ENCODE assay signal across 17 cellular contexts in the genomic region with DNA sequence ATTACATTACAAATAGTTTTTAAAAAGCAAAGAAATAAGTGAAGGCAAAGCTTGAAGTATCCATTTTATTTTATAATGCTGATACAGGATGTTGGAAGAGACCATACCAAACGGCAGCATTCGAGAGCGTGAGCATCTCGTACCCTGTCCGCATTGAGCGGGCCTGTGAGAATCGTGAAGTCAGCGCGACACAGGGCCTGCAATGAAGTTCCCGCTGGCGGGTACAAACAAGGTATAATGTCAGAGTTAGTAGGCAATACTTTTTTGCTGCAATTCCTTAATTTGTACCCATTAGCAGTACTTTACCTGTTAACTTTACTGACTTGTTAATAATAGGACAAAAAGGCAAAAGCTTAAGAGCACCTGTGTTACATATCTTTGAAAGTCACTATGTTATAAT. TPM values are rescaled to one million over a fixed set of nuclear protein-coding genes. Genes with fewer than 3 reads are reported as not detected.
DNase-seq lines count a peak whose midpoint lies in the region; FAIRE-seq and TF ChIP-seq lines count a peak whose summit lies in the region.
"Had no signal": no experiment of that assay in that cellular context is flagged by ENCODE, and none has a peak within 500 bp of the region (broad histone marks: within the 10 kb centered on the region; RNA-seq: fewer than 3 reads in every experiment).

No MANE protein-coding gene starts in this region.

- no peak overlapping the region for H3K4me3 Mint-ChIP-seq in activated naive CD8-positive, alpha-beta T cell
- no peak overlapping the region for H3K4me3 Mint-ChIP-seq in activated naive CD8-positive, alpha-beta T cell treated with anti-CD3 and anti-CD28 coated beads for 36 hours
- H3K4me3 Mint-ChIP-seq: CD8-positive, alpha-beta T cell had no signal

- intact Hi-C loops in uterus (cut with DNase I; ENCODE audit: low total_unique reads): no loop called here

- no peak for TF ChIP-seq CTCF in HEK293 (tag by site-specific recombination; IDR thresholded peaks at IDR 0.05)
- TF ChIP-seq CTCF in uterus (IDR thresholded peaks at IDR 0.05): no peak

- POLR2A ChIA-PET in HEK293 (lab: Yijun Ruan, JAX): interaction anchor here (0.8 kb wide), 1 partner anchor 74 kb away, joined by 3 read pairs; no protein-coding TSS in a partner anchor

- H3K27ac ChIP-seq in HEK293 (ENCODE audit: extremely low read depth, low read depth, low read length) (no peak overlapping the region), uterus (no peak overlapping the region)

- H3K36me3 ChIP-seq in HEK293 (ENCODE audit: control insufficient read depth in 2 of 2, insufficient read depth in 1 of 2, low read length in 2 of 2): peaks cover 33 to 97% of the 10 kb centered on the region in 2 experiments
- no peaks in the 10 kb centered on the region for H3K36me3 ChIP-seq in uterus

- H3K9me3 ChIP-seq in HEK293 (ENCODE audit: control insufficient read depth, insufficient read depth, low read depth, low read length): no peaks in the 10 kb centered on the region
- no peaks in the 10 kb centered on the region for H3K9me3 ChIP-seq in uterus
- H3K9me3 ChIP-seq: Caco-2, HAP-1 had no signal

- DNase-seq in activated naive CD8-positive, alpha-beta T cell treated with anti-CD3 and anti-CD28 coated beads for 36 hours: no peak
- DNase-seq in cerebellum (ENCODE audit: low spot score) (no peak), uterus (no peak)
- DNase-seq: C1 segment of cervical spinal cord; Caco-2; CD8-positive, alpha-beta T cell; DMS153; DND-41; GDM1; GOT3 had no signal

- H3K4me3 ChIP-seq in HEK293 (ENCODE audit: low read depth, low read length): no peak overlapping the region
- no peak overlapping the region for H3K4me3 ChIP-seq in uterus
- H3K4me3 ChIP-seq: GM12878, HAP-1 had no signal

- no peak for TF ChIP-seq POLR2A in uterus (IDR thresholded peaks at IDR 0.05)

- no peaks in the 10 kb centered on the region for H3K27me3 ChIP-seq in uterus

- CTCF ChIA-PET in HEK293 (lab: Yijun Ruan, JAX): interaction anchor here (0.6 to 1.8 kb wide), 3 partner anchors 11 to 75 kb away, joined by 3 to 5 read pairs (median 4); no protein-coding TSS in a partner anchor

- peaks cover 68% of the 10 kb centered on the region for H3K4me1 Mint-ChIP-seq in activated naive CD8-positive, alpha-beta T cell (ENCODE audit: low read depth)
- H3K4me1 Mint-ChIP-seq in activated naive CD8-positive, alpha-beta T cell treated with anti-CD3 and anti-CD28 coated beads for 36 hours: peaks cover 62% of the 10 kb centered on the region

- peaks cover 21% of the 10 kb centered on the region for H3K36me3 Mint-ChIP-seq in activated naive CD8-positive, alpha-beta T cell
- H3K36me3 Mint-ChIP-seq in activated naive CD8-positive, alpha-beta T cell treated with anti-CD3 and anti-CD28 coated beads for 36 hours: peaks cover 58% of the 10 kb centered on the region

- H3K27me3 Mint-ChIP-seq in activated naive CD8-positive, alpha-beta T cell: no peaks in the 10 kb centered on the region
- no peaks in the 10 kb centered on the region for H3K27me3 Mint-ChIP-seq in activated naive CD8-positive, alpha-beta T cell treated with anti-CD3 and anti-CD28 coated beads for 36 hours

- H3K9me3 Mint-ChIP-seq in activated naive CD8-positive, alpha-beta T cell (ENCODE audit: low read depth): no peaks in the 10 kb centered on the region
- no peaks in the 10 kb centered on the region for H3K9me3 Mint-ChIP-seq in activated naive CD8-positive, alpha-beta T cell treated with anti-CD3 and anti-CD28 coated beads for 36 hours
- H3K9me3 Mint-ChIP-seq: CD8-positive, alpha-beta T cell had no signal

- no peaks in the 10 kb centered on the region for H3K4me1 ChIP-seq in HEK293 (ENCODE audit: control insufficient read depth, insufficient read depth, low read length)
- peaks cover 0 to 10% of the 10 kb centered on the region in 2 donors for H3K4me1 ChIP-seq in uterus
- H3K4me1 ChIP-seq: Caco-2, HAP-1 had no signal

- H3K27ac Mint-ChIP-seq in activated naive CD8-positive, alpha-beta T cell: peak overlapping the region; percentile 16
- no peak overlapping the region for H3K27ac Mint-ChIP-seq in activated naive CD8-positive, alpha-beta T cell treated with anti-CD3 and anti-CD28 coated beads for 36 hours

- FAIRE-seq in G401.6 (lab: Jason Lieb, UNC): peak; percentile 15
- FAIRE-seq: GM12878, GM18507, H54 had no signal

TF ChIP-seq in HEK293, 187 proteins besides CTCF, POLR2A, EP300 and RAD21:
- TF ChIP-seq ZNF530 (tag by site-specific recombination; IDR thresholded peaks at IDR 0.05; ENCODE audit: low read depth) (no peak), TCF7L2 (IDR thresholded peaks at IDR 0.05; ENCODE audit: borderline replicate concordance, low read depth, low read length) (no peak), ZNF16 (tag by site-specific recombination; IDR thresholded peaks at IDR 0.05; ENCODE audit: low read depth) (no peak), OVOL3 (tag by site-specific recombination; IDR thresholded peaks at IDR 0.05) (no peak), ZNF843 (tag by site-specific recombination; IDR thresholded peaks at IDR 0.05) (no peak), ZNF133 (tag by site-specific recombination; IDR thresholded peaks at IDR 0.05) (peak; percentile 60)
- TF ChIP-seq, protein P1, sequence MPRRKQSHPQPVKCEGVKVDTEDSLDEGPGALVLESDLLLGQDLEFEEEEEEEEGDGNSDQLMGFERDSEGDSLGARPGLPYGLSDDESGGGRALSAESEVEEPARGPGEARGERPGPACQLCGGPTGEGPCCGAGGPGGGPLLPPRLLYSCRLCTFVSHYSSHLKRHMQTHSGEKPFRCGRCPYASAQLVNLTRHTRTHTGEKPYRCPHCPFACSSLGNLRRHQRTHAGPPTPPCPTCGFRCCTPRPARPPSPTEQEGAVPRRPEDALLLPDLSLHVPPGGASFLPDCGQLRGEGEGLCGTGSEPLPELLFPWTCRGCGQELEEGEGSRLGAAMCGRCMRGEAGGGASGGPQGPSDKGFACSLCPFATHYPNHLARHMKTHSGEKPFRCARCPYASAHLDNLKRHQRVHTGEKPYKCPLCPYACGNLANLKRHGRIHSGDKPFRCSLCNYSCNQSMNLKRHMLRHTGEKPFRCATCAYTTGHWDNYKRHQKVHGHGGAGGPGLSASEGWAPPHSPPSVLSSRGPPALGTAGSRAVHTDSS (tag by site-specific recombination; IDR thresholded peaks at IDR 0.05): no peak
- TF ChIP-seq, protein P2, sequence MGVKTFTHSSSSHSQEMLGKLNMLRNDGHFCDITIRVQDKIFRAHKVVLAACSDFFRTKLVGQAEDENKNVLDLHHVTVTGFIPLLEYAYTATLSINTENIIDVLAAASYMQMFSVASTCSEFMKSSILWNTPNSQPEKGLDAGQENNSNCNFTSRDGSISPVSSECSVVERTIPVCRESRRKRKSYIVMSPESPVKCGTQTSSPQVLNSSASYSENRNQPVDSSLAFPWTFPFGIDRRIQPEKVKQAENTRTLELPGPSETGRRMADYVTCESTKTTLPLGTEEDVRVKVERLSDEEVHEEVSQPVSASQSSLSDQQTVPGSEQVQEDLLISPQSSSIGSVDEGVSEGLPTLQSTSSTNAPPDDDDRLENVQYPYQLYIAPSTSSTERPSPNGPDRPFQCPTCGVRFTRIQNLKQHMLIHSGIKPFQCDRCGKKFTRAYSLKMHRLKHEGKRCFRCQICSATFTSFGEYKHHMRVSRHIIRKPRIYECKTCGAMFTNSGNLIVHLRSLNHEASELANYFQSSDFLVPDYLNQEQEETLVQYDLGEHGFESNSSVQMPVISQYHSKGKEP (tag by site-specific recombination; IDR thresholded peaks at IDR 0.05): no peak

RNA-seq across cellular contexts. Expression of gene HNRNPD, which starts 19.0 kb away (rescaled TPM):
- total RNA-seq in activated naive CD8-positive, alpha-beta T cell treated with anti-CD3 and anti-CD28 coated beads for 36 hours: 100 to 1,000 TPM; 495 to 535 TPM
- total RNA-seq in cerebellum: 90.0 TPM
- 100 to 1,000 TPM in 2 of 4 donors, 10 to 100 TPM in 2; 48.7 to 220 (median 102) TPM for total RNA-seq in uterus
